16 cellular contexts compared by ENCODE assay signal in the genomic region with DNA sequence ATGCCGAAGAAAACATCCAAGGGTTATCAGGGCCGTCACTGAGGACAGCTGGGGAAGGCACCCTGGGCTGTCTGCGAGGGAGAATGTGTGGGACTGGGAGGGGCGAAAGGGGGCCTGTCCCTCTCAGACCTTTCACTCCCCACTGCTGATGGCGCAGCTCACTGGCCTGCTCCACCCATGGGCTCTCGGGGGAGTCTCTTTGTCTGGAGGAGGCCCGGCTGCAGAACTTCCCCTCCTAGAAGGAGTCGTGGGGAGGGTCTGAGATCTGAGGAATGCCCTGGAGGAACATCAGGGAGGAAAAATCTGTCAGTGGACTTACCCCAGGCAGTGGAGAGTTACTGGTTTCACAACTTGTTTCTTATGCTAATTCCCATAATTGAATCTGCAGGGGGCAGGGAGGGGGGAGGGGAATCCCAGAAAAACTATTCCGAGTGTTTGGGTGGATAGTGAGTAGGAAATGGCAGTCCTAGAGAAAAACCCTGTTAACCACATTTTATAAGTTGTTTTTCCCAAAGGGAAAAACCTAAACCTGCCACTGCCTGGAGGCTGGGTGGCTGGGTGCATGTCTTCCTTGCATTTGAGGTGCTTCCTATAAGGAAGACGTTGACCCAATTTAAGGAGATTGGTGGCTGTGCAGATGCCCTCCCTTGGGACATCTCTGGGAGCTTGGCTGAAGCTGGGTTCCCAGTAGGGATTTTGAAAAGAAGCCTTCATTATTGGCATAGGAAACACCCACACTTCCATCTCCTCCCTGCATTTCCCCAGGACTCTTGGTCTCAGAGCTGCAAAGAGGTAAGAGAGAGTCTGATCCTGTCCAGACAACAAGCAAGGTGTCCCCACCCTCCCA. TPM values are rescaled to one million over a fixed set of nuclear protein-coding genes. Genes with fewer than 3 reads are reported as not detected.
DNase-seq lines count a peak whose midpoint lies in the region; ATAC-seq lines count a peak whose summit lies in the region.
"Had no signal": no experiment of that assay in that cellular context is flagged by ENCODE, and none has a peak within 500 bp of the region (broad histone marks: within the 10 kb centered on the region; RNA-seq: fewer than 3 reads in every experiment).

No MANE protein-coding gene starts in this region.

- H3K4me1 ChIP-seq in HAP-1: peaks cover 17% of the 10 kb centered on the region
- H3K4me1 ChIP-seq: pancreas had no signal

- no peak overlapping the region for H3K9ac ChIP-seq in SK-N-MC (ENCODE audit: insufficient read length)

- ATAC-seq in HG02970 (IDR thresholded peaks at IDR 0.05; ENCODE audit: low FRiP score, unreplicated experiment) (no peak), esophagus mucosa (no peak)
- ATAC-seq: SK-N-SH treated with all-trans-retinoic acid at 6 μM for 48 hours had no signal

- H3K9me3 ChIP-seq in HAP-1 (no peaks in the 10 kb centered on the region), SK-N-MC (ENCODE audit: low read depth, low read length) (no peaks in the 10 kb centered on the region)
- H3K9me3 ChIP-seq: pancreas had no signal

- H3K4me3 ChIP-seq in HAP-1: no peak overlapping the region
- H3K4me3 ChIP-seq in SK-N-MC: peak overlapping the region; percentile 35
- no peak overlapping the region for H3K4me3 ChIP-seq in skin epidermis
- H3K4me3 ChIP-seq: pancreas had no signal

- H3K27ac ChIP-seq in SK-N-MC (no peak overlapping the region), skin epidermis (peak overlapping the region in 19 of 21 experiments; percentile 32 to 81 (median 62))
- H3K27ac ChIP-seq: pancreas had no signal

- H3K36me3 ChIP-seq in HAP-1 (replicated peaks) (no peaks in the 10 kb centered on the region), SK-N-MC (ENCODE audit: insufficient read depth, low read length) (no peaks in the 10 kb centered on the region)
- H3K36me3 ChIP-seq: pancreas had no signal

- H3K27me3 ChIP-seq in HAP-1 (ENCODE audit: low read depth): no peaks in the 10 kb centered on the region
- H3K27me3 ChIP-seq: pancreas had no signal

- peak; percentile 81 to 90 for DNase-seq in HAP-1 (ENCODE audit: low spot score in 2 of 2)
- no peak for DNase-seq in SK-N-MC (ENCODE audit: low read depth, low spot score)
- peak; percentile 73 for DNase-seq in iPS-NIHi7 (ENCODE audit: extremely low spot score)
- no peak for DNase-seq in NCI-H1694 treated with DMSO at 0.1 percent for 48 hours (lab: John Stamatoyannopoulos, UW)
- no peak for DNase-seq in activated naive CD4-positive, alpha-beta T cell (lab: John Stamatoyannopoulos, UW)
- DNase-seq: activated T-cell treated with anti-CD3 and anti-CD28 coated beads, Interleukin-2, amount 50 U/mL, for 1 hour; immature natural killer cell; Karpas-422; midbrain; NCI-H1436 treated with DMSO at 0.1 percent for 48 hours; stimulated activated CD4-positive, alpha-beta T cell treated with anti-CD3 and anti-CD28 coated beads, Interleukin-12 subunit alpha, Interleukin-12 subunit beta, amount 100 ng/mL, for 4 hours had no signal

- in situ Hi-C loops in HAP-1 (cut with MboI; ENCODE audit: low sequenced_read_pairs): no loop called here

RNA-seq across cellular contexts. Expression of gene SEMA4C, which starts 11.7 kb away (rescaled TPM):
- 14.9 TPM for total RNA-seq in esophagus mucosa

RNA-seq across cellular contexts. Expression of gene ANKRD39, which starts 23.8 kb away (rescaled TPM):
- 7.8 TPM for total RNA-seq in esophagus mucosa

RNA-seq across cellular contexts. Expression of gene ANKRD23, which starts 37.8 kb away (rescaled TPM):
- 1.8 TPM for total RNA-seq in esophagus mucosa

Comparison
In these comparisons a context has a peak if more than half of its experiments do, and no peak if none do; other contexts are left out.
1. DNase-seq: peak in HAP-1 (2 of 2) and iPS-NIHi7 (single experiment); none in SK-N-MC (single experiment), NCI-H1694 treated with DMSO at 0.1 percent for 48 hours (single experiment) and activated naive CD4-positive, alpha-beta T cell (0 of 4).